In genomic region chr5:151079838-151080619, GRCh38 we compare ENCODE assay signal across 8 cellular contexts. TPM values are rescaled to one million over a fixed set of nuclear protein-coding genes. Genes with fewer than 3 reads are reported as not detected.
DNase-seq lines count a peak whose midpoint lies in the region; ATAC-seq, FAIRE-seq and TF ChIP-seq lines count a peak whose summit lies in the region.

No MANE protein-coding gene starts in this region.

- H3K4me2 ChIP-seq in A549 (peak overlapping the region; percentile 92), endothelial cell of umbilical vein (ENCODE audit: insufficient read depth, low read length) (peak overlapping the region; percentile 79)

- H3K36me3 ChIP-seq in endothelial cell of umbilical vein (ENCODE audit: control insufficient read depth in 2 of 2, extremely low read depth in 1 of 2, insufficient read depth in 2 of 2, low read length in 2 of 2): peaks cover 0 to 2% of the 10 kb centered on the region in 2 experiments
- peaks cover 22% of the 10 kb centered on the region for H3K36me3 ChIP-seq in neutrophil

- H3K9me1 ChIP-seq in endothelial cell of umbilical vein (replicated peaks; ENCODE audit: control insufficient read depth, extremely low read depth, insufficient read depth, low read length): no peaks in the 10 kb centered on the region

- no peak for TF ChIP-seq RAD21 in A549 (conservative IDR thresholded peaks at IDR 0.05 in 1 of 2, IDR thresholded peaks at IDR 0.05 in 1 of 2)

- dilution Hi-C loops in endothelial cell of umbilical vein (cut with MboI; ENCODE audit: extremely low pct_ligation_motif_present, low sequenced_read_pairs): loop anchor here (10.0 kb wide), 1 partner anchor 45 kb away; no protein-coding TSS in a partner anchor

- FAIRE-seq in A549 (lab: Jason Lieb, UNC) (no peak), endothelial cell of umbilical vein (lab: Jason Lieb, UNC) (peak; percentile 85)

- ATAC-seq in A549: peak; percentile 1; a peak in 3 of 6 replicates

- no peak for TF ChIP-seq EP300 in A549 (IDR thresholded peaks at IDR 0.05)

- under 1% methylated on average over 20 of the region's 22 CpGs for WGBS in A549 (ENCODE audit: missing lambda C conversion rate)

- CTCF ChIA-PET in A549 (lab: Yijun Ruan, JAX): interaction anchor here (0.7 to 7.7 kb wide), 10 partner anchors 9 to 85 kb away, joined by 3 to 113 read pairs (median 4); no protein-coding TSS in a partner anchor
- CTCF ChIA-PET in endothelial cell of umbilical vein (lab: Charles Lee): interaction anchor here (0.8 to 4.0 kb wide), 6 partner anchors 8 to 85 kb away, joined by 3 to 26 read pairs (median 6); no protein-coding TSS in a partner anchor

- H4K20me1 ChIP-seq in endothelial cell of umbilical vein (replicated peaks; ENCODE audit: control insufficient read depth, extremely low read depth, insufficient read depth, low read length): no peaks in the 10 kb centered on the region

- TF ChIP-seq POLR2A in A549 (IDR thresholded peaks at IDR 0.05; ENCODE audit: low read length) (no peak), endothelial cell of umbilical vein (IDR thresholded peaks at IDR 0.05; ENCODE audit: low read depth, low read length) (no peak)

- DNase-seq in A549 (ENCODE audit: low read depth in 1 of 2, low spot score in 1 of 2): peak; percentile 54 to 58
- DNase-seq in GM12865 (ENCODE audit: low read depth): peak; percentile 45
- DNase-seq in SW480 (ENCODE audit: low spot score): peak; percentile 21
- peak; percentile 79 for DNase-seq in endothelial cell of umbilical vein (ENCODE audit: low read depth, low spot score)
- DNase-seq in COLO829 (ENCODE audit: low spot score): no peak
- DNase-seq in HuH-7.5 (ENCODE audit: low spot score): no peak
- DNase-seq in SW 1271 (lab: John Stamatoyannopoulos, UW): no peak

- H3K27me3 ChIP-seq in endothelial cell of umbilical vein (ENCODE audit: control insufficient read depth in 2 of 2, insufficient read depth in 2 of 2, low read length in 2 of 2) (no peaks in the 10 kb centered on the region), neutrophil (no peaks in the 10 kb centered on the region)

- H3K4me1 ChIP-seq in A549 (peaks cover 72% of the 10 kb centered on the region), endothelial cell of umbilical vein (ENCODE audit: control insufficient read depth, extremely low read depth, insufficient read depth, low read length) (peaks cover 35% of the 10 kb centered on the region), neutrophil (ENCODE audit: control insufficient read depth in 1 of 2, insufficient read depth in 1 of 2, low read depth in 1 of 2, low read length in 1 of 2) (peaks cover 74% of the 10 kb centered on the region in 2 experiments)

- H3K4me3 ChIP-seq in A549 (peak overlapping the region; percentile 67), GM12865 (ENCODE audit: low read depth, low read length) (peak overlapping the region; percentile 92), endothelial cell of umbilical vein (replicated peaks in 1 of 3; ENCODE audit: insufficient read depth in 1 of 3, low read depth in 1 of 3, low read length in 3 of 3) (peak overlapping the region; percentile 51 to 77 (median 62)), neutrophil (ENCODE audit: low read depth in 1 of 2, low read length in 1 of 2) (peak overlapping the region; percentile 96 to 97)

- no peaks in the 10 kb centered on the region for H3K9me3 ChIP-seq in A549
- no peaks in the 10 kb centered on the region for H3K9me3 ChIP-seq in endothelial cell of umbilical vein (replicated peaks; ENCODE audit: control insufficient read depth, insufficient read depth, low read length)
- no peaks in the 10 kb centered on the region for H3K9me3 ChIP-seq in neutrophil

- peak overlapping the region; percentile 91 to 98 for H3K27ac ChIP-seq in A549
- peak overlapping the region; percentile 94 for H3K27ac ChIP-seq in endothelial cell of umbilical vein (ENCODE audit: insufficient read depth, low read depth, low read length)
- H3K27ac ChIP-seq in neutrophil: peak overlapping the region; percentile 100

- no peak overlapping the region for H2AFZ ChIP-seq in endothelial cell of umbilical vein (ENCODE audit: low read depth, low read length)

- peak overlapping the region; percentile 93 for H3K9ac ChIP-seq in endothelial cell of umbilical vein (replicated peaks; ENCODE audit: extremely low read depth, insufficient read depth, low read length)

- TF ChIP-seq CTCF in A549 (IDR thresholded peaks at IDR 0.05) (no peak; the same call in 2 of the 3 replicates), GM12865 (IDR thresholded peaks at IDR 0.05; ENCODE audit: insufficient read depth, low read depth, low read length, missing control alignments) (no peak), endothelial cell of umbilical vein (IDR thresholded peaks at IDR 0.05; ENCODE audit: extremely low read depth in 1 of 2, insufficient read depth in 1 of 2, low read depth in 1 of 2, low read length in 2 of 2) (no peak), neutrophil (IDR thresholded peaks at IDR 0.05) (no peak)

- H3K79me2 ChIP-seq in endothelial cell of umbilical vein (ENCODE audit: control insufficient read depth, insufficient read depth, low read length): peaks cover 24% of the 10 kb centered on the region

- intact Hi-C loops in endothelial cell of umbilical vein (cut with micrococcal nuclease): loop anchor here (2.0 kb wide), 1 partner anchor 321 kb away; the partner anchor contains the start of gene DCTN4

- POLR2A ChIA-PET in A549 (lab: Yijun Ruan, JAX) (interaction anchor here (1.4 kb wide), 1 partner anchor 8 kb away, joined by 3 read pairs; no protein-coding TSS in a partner anchor), endothelial cell of umbilical vein (lab: Charles Lee) (no interaction called here)

- TSS peak; percentile 47 for BruUV-seq in endothelial cell of umbilical vein (replicated peaks; lab: Mats Ljungman, UMichigan)

TF ChIP-seq in A549, 52 proteins besides CTCF, POLR2A, EP300 and RAD21 (continues in another document):
- no peak for TF ChIP-seq JUN (IDR thresholded peaks at IDR 0.05)
- no peak for TF ChIP-seq HOXB13 (CRISPR knock-in tag; IDR thresholded peaks at IDR 0.05; ENCODE audit: low read depth)
- TF ChIP-seq, protein P1, sequence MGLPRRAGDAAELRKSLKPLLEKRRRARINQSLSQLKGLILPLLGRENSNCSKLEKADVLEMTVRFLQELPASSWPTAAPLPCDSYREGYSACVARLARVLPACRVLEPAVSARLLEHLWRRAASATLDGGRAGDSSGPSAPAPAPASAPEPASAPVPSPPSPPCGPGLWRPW (IDR thresholded peaks at IDR 0.05): no peak
- no peak for TF ChIP-seq MAZ (IDR thresholded peaks at IDR 0.05; ENCODE audit: borderline replicate concordance, low read depth, low read length)
- peak; percentile 64 for TF ChIP-seq MAFK (IDR thresholded peaks at IDR 0.05; ENCODE audit: partially characterized antibody)

TF ChIP-seq in endothelial cell of umbilical vein, 7 proteins besides CTCF, POLR2A, EP300 and RAD21:
- TF ChIP-seq GATA2 (IDR thresholded peaks at IDR 0.05; ENCODE audit: insufficient read depth, insufficient read length, low read depth, low read length) (peak; percentile 57), MYC (IDR thresholded peaks at IDR 0.05; ENCODE audit: low read depth, low read length) (no peak), FOS (IDR thresholded peaks at IDR 0.05; ENCODE audit: borderline replicate concordance, insufficient read depth, low read length) (peak; percentile 59)

RNA-seq across cellular contexts. Expression of gene TNIP1, which starts 0.8 kb away (rescaled TPM):
- polyA plus RNA-seq in A549 (2011; rRNA removed) (43.4 and 48.4 TPM in 2 replicates), A549 (2017; fragmentation: RNase III; extraction: RNeasy Plus Mini Kit Qiagen cat#74134 plus additional on column Dnase treatment) (53.4 to 68.2 TPM (median 55.8 TPM) in 3 replicates), endothelial cell of umbilical vein (37.2 and 43.0 TPM in 2 replicates)
- 52.4 and 56.8 TPM in 2 replicates for polyA plus RNA-seq in A549 (2012; cell fraction: cytosol; rRNA removed)
- polyA plus RNA-seq in A549 (2012; cell fraction: nucleus; rRNA removed): 55.4 and 64.7 TPM in 2 replicates
- 77.5 and 77.6 TPM in 2 replicates for polyA minus RNA-seq in A549 (2011; rRNA and poly(A)+ RNA removed)
- 87.0 and 96.8 TPM in 2 replicates for total RNA-seq in endothelial cell of umbilical vein
- 56.0 and 62.7 TPM in 2 replicates for polyA plus RNA-seq in endothelial cell of umbilical vein (2011; cell fraction: cytosol; rRNA removed)
- 48.3 and 53.2 TPM in 2 replicates for polyA plus RNA-seq in endothelial cell of umbilical vein (2011; cell fraction: nucleus; rRNA removed)
- 50.7 and 56.8 TPM in 2 replicates for polyA plus RNA-seq in endothelial cell of umbilical vein (2012)
- polyA minus RNA-seq in endothelial cell of umbilical vein: 57.8 and 80.8 TPM in 2 replicates
- polyA minus RNA-seq in endothelial cell of umbilical vein (2011; cell fraction: cytosol; rRNA and poly(A)+ RNA removed): 42.1 TPM
- 52.3 and 55.6 TPM in 2 replicates for polyA minus RNA-seq in endothelial cell of umbilical vein (2011; cell fraction: nucleus; rRNA and poly(A)+ RNA removed)

RNA-seq across cellular contexts. Expression of gene GPX3, which starts 59.6 kb away (rescaled TPM):
- 26.4 and 34.8 TPM in 2 replicates for polyA plus RNA-seq in A549 (2011; rRNA removed)
- 22.2 and 24.6 TPM in 2 replicates for polyA plus RNA-seq in A549 (2012; cell fraction: cytosol; rRNA removed)
- polyA plus RNA-seq in A549 (2012; cell fraction: nucleus; rRNA removed): 9.0 and 10.4 TPM in 2 replicates
- polyA plus RNA-seq in A549 (2017; fragmentation: RNase III; extraction: RNeasy Plus Mini Kit Qiagen cat#74134 plus additional on column Dnase treatment): 13.6 to 16.8 TPM (median 16.2 TPM) in 3 replicates
- polyA minus RNA-seq in A549 (2011; rRNA and poly(A)+ RNA removed): 29.1 and 40.9 TPM in 2 replicates
- 3.5 and 5.1 TPM in 2 replicates for total RNA-seq in endothelial cell of umbilical vein
- polyA plus RNA-seq in endothelial cell of umbilical vein: 17.1 and 17.7 TPM in 2 replicates
- polyA plus RNA-seq in endothelial cell of umbilical vein (2011; cell fraction: cytosol; rRNA removed): 10.6 and 11.1 TPM in 2 replicates
- polyA plus RNA-seq in endothelial cell of umbilical vein (2011; cell fraction: nucleus; rRNA removed): 3.2 TPM in 2 replicates
- polyA plus RNA-seq in endothelial cell of umbilical vein (2012): 3.9 and 4.2 TPM in 2 replicates
- 17.1 and 22.3 TPM in 2 replicates for polyA minus RNA-seq in endothelial cell of umbilical vein
- not detected for polyA minus RNA-seq in endothelial cell of umbilical vein (2011; cell fraction: cytosol; rRNA and poly(A)+ RNA removed)
- polyA minus RNA-seq in endothelial cell of umbilical vein (2011; cell fraction: nucleus; rRNA and poly(A)+ RNA removed): 1.4 and 1.7 TPM in 2 replicates

Comparison
In these comparisons a context has a peak if more than half of its experiments do, and no peak if none do; other contexts are left out.
1. DNase-seq: peak in A549 (2 of 2), GM12865 (single experiment), SW480 (single experiment) and endothelial cell of umbilical vein (single experiment); none in COLO829 (single experiment), HuH-7.5 (single experiment) and SW 1271 (0 of 2).
2. Peak in every context shown above with its lines, with median percentiles within 50 percentile points of each other: H3K27ac ChIP-seq and H3K4me3 ChIP-seq.